In the genomic region with DNA sequence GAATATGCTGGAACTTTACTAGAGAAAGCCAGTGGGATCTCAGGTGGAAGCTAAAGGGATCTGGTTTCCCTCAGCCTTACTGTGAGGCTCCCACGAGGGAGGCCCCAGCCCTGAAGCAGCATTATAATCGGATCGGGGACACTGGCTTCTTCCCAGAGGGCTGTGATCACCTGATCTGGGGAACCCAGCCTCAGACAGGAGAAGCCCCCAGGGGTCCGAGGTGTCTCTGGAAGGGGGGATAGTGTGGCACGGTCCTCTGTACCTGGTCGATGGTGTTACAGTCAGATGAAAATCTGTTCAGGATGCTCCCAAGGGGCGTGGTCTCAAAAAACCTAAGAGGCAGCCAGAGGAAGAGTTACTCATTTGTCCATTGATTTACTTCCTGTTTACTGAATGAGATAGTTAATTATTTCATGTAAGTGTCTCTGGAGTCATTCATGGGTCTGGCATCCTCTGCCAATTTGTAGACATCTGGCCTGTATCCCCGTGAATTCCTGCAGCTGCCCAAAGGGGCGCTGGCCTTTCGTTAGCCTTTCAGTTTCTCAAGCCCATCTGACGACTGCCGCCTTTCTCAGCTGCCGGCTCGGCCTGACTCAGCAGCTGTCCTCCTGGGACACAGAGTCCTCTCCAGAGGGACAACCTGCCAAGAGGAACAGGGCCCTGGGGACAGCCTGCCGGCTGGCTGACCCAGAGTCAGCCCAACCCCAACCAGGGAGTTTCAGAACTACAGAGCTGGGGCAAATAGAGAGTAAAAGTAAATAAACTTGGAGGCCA, we compare ENCODE assay signal across 9 cellular contexts. TPM values are rescaled to one million over a fixed set of nuclear protein-coding genes. Genes with fewer than 3 reads are reported as not detected.
DNase-seq lines count a peak whose midpoint lies in the region; ATAC-seq and TF ChIP-seq lines count a peak whose summit lies in the region.
"Had no signal": no experiment of that assay in that cellular context is flagged by ENCODE, and none has a peak within 500 bp of the region (broad histone marks: within the 10 kb centered on the region; RNA-seq: fewer than 3 reads in every experiment).

No MANE protein-coding gene starts in this region.

- H3K36me3 ChIP-seq in adipocyte (ENCODE audit: control insufficient read depth, insufficient read depth, low read length, severe bottlenecking) (no peaks in the 10 kb centered on the region), thoracic aorta (no peaks in the 10 kb centered on the region)

- no peaks in the 10 kb centered on the region for H3K36me3 Mint-ChIP-seq in activated naive CD4-positive, alpha-beta T cell treated with anti-CD3 and anti-CD28 coated beads, Interleukin-2, amount 10 ng/mL, durations not matched to agents 7 days and 5 days

- H3K27me3 Mint-ChIP-seq in activated naive CD4-positive, alpha-beta T cell treated with anti-CD3 and anti-CD28 coated beads, Interleukin-2, amount 10 ng/mL, durations not matched to agents 7 days and 5 days, result peaks cover 38% of the 10 kb centered on the region
- H3K27me3 Mint-ChIP-seq: central memory CD8-positive, alpha-beta T cell had no signal

- H3K4me1 ChIP-seq in adipocyte (ENCODE audit: control insufficient read depth, insufficient read depth, low read length) (peaks cover 9% of the 10 kb centered on the region), thoracic aorta (ENCODE audit: control insufficient read depth in 1 of 2, low read depth in 2 of 2) (peaks cover 10 to 21% of the 10 kb centered on the region in 2 donors)

- H3K4me1 Mint-ChIP-seq in activated naive CD4-positive, alpha-beta T cell treated with anti-CD3 and anti-CD28 coated beads, Interleukin-2, amount 10 ng/mL, durations not matched to agents 7 days and 5 days, result peaks cover 9% of the 10 kb centered on the region
- H3K4me1 Mint-ChIP-seq: central memory CD8-positive, alpha-beta T cell had no signal

- CTCF ChIA-PET in activated naive CD4-positive, alpha-beta T cell treated with anti-CD3 and anti-CD28 coated beads, Interleukin-2, amount 10 ng/mL, durations not matched to agents 7 days and 5 days (lab: Charles Lee), result interaction anchor here (1.0 to 1.1 kb wide), 2 partner anchors 21 to 123 kb away, joined by 3 to 4 read pairs; no protein-coding TSS in a partner anchor

- TF ChIP-seq CTCF in thoracic aorta (IDR thresholded peaks at IDR 0.05), result peak; percentile 22

- H3K4me3 Mint-ChIP-seq in activated naive CD4-positive, alpha-beta T cell treated with anti-CD3 and anti-CD28 coated beads, Interleukin-2, amount 10 ng/mL, durations not matched to agents 7 days and 5 days, result no peak overlapping the region
- H3K4me3 Mint-ChIP-seq: central memory CD8-positive, alpha-beta T cell had no signal

- no peaks in the 10 kb centered on the region for H3K9me3 Mint-ChIP-seq in activated naive CD4-positive, alpha-beta T cell treated with anti-CD3 and anti-CD28 coated beads, Interleukin-2, amount 10 ng/mL, durations not matched to agents 7 days and 5 days
- H3K9me3 Mint-ChIP-seq: central memory CD8-positive, alpha-beta T cell had no signal

- H3K9ac ChIP-seq in adipocyte (ENCODE audit: low read length), result no peak overlapping the region

- H3K27ac ChIP-seq in thoracic aorta, result peak overlapping the region; percentile 52 to 60

- DNase-seq in Ammon's horn (ENCODE audit: low spot score) (peak; percentile 79), adipocyte (ENCODE audit: low read depth) (peak; percentile 54), hypothalamus (lab: John Stamatoyannopoulos, UW) (peak in 46 of 51 donors; percentile 6 to 91 (median 59)), thoracic aorta (ENCODE audit: low spot score) (peak; percentile 49), NOMO-1 treated with dmso at 0.1 percent for 144 hours (lab: John Stamatoyannopoulos, UW; ENCODE audit: unreplicated experiment) (no peak), NCI-H2107 treated with DMSO at 0.1 percent for 48 hours (lab: John Stamatoyannopoulos, UW; ENCODE audit: unreplicated experiment) (no peak)
- DNase-seq in activated naive CD4-positive, alpha-beta T cell treated with anti-CD3 and anti-CD28 coated beads, Interleukin-2, amount 10 ng/mL, durations not matched to agents 7 days and 5 days, result no peak

- H3K4me3 ChIP-seq in adipocyte (ENCODE audit: low read length) (no peak overlapping the region), thoracic aorta (peak overlapping the region; percentile 26)

- no peak overlapping the region for H3K27ac Mint-ChIP-seq in activated naive CD4-positive, alpha-beta T cell treated with anti-CD3 and anti-CD28 coated beads, Interleukin-2, amount 10 ng/mL, durations not matched to agents 7 days and 5 days

- H3K9me3 ChIP-seq in adipocyte (ENCODE audit: control insufficient read depth, low read length), result no peaks in the 10 kb centered on the region
- H3K9me3 ChIP-seq in thoracic aorta, result no peaks in the 10 kb centered on the region

- peaks cover 21% of the 10 kb centered on the region for H3K27me3 ChIP-seq in adipocyte (replicated peaks; ENCODE audit: control insufficient read depth, insufficient read depth, low read length)
- no peaks in the 10 kb centered on the region for H3K27me3 ChIP-seq in thoracic aorta (replicated peaks; ENCODE audit: insufficient read depth)

- ATAC-seq in HG02798 (IDR thresholded peaks at IDR 0.05; ENCODE audit: poor library complexity, unreplicated experiment), result peak; percentile 34
- peak; percentile 61 for ATAC-seq in thoracic aorta (ENCODE audit: insufficient number of reproducible peaks, low FRiP score, low read depth)

RNA-seq across cellular contexts. Expression of gene KCNJ11, which starts 17.0 kb away (rescaled TPM):
- 1 to 10 TPM; 2.5 to 2.7 TPM for total RNA-seq in thoracic aorta

RNA-seq across cellular contexts. Expression of gene NCR3LG1, which starts 53.8 kb away (rescaled TPM):
- total RNA-seq in thoracic aorta, result 1 to 10 TPM; 4.2 to 9.7 TPM

Comparison
In these comparisons a context has a peak if more than half of its experiments do, and no peak if none do; other contexts are left out.
1. DNase-seq: peak in Ammon's horn (single experiment), adipocyte (single experiment), hypothalamus (46 of 51) and thoracic aorta (single experiment); none in NOMO-1 treated with dmso at 0.1 percent for 144 hours (single experiment), activated naive CD4-positive, alpha-beta T cell treated with anti-CD3 and anti-CD28 coated beads, Interleukin-2, amount 10 ng/mL, durations not matched to agents 7 days and 5 days (single experiment) and NCI-H2107 treated with DMSO at 0.1 percent for 48 hours (single experiment).